Comparison of ENCODE assay signal across 8 cellular contexts in the genomic region with DNA sequence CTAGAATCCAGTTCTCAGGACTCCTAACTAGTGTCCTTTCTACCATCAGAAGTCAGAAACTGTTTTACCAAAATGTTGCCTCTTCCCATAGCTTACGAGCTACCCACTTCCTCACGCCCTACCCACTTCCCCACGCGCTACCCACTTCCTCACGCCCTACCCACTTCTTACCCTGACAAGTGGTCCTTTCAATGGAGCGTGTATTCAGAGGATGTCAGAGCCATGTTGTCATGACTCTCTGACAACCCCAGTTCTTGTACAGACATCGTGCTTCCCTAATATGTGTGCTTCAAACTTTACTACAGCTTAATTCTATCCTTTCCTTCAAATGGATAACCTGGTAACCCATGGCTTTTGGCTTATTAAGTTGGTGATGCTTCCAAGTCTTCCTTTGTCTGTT.
DNase-seq lines count a peak whose midpoint lies in the region; ATAC-seq lines count a peak whose summit lies in the region.

No MANE protein-coding gene starts in this region.

- H3K4me3 Mint-ChIP-seq in CD4-positive, CD25-positive, alpha-beta regulatory T cell, result peak overlapping the region in 2 of 4 donors; percentile 32 to 42
- peak overlapping the region; percentile 48 for H3K4me3 Mint-ChIP-seq in activated naive CD8-positive, alpha-beta T cell treated with anti-CD3 and anti-CD28 coated beads for 36 hours

- no peaks in the 10 kb centered on the region for H3K27me3 ChIP-seq in CD4-positive, CD25-positive, alpha-beta regulatory T cell (ENCODE audit: control insufficient read depth, insufficient read depth, low read length)

- peaks cover 0 to 3% (median 0%) of the 10 kb centered on the region in 7 donors for H3K9me3 Mint-ChIP-seq in CD4-positive, CD25-positive, alpha-beta regulatory T cell
- no peaks in the 10 kb centered on the region for H3K9me3 Mint-ChIP-seq in activated naive CD8-positive, alpha-beta T cell treated with anti-CD3 and anti-CD28 coated beads for 36 hours

- H3K4me1 Mint-ChIP-seq in CD4-positive, CD25-positive, alpha-beta regulatory T cell, result peaks cover 5 to 10% (median 7%) of the 10 kb centered on the region in 4 donors
- peaks cover 11% of the 10 kb centered on the region for H3K4me1 Mint-ChIP-seq in activated naive CD8-positive, alpha-beta T cell treated with anti-CD3 and anti-CD28 coated beads for 36 hours

- DNase-seq in CD4-positive, CD25-positive, alpha-beta regulatory T cell, result peak in 2 of 3 donors; percentile 1 to 33
- no peak for DNase-seq in activated naive CD8-positive, alpha-beta T cell treated with anti-CD3 and anti-CD28 coated beads for 36 hours
- no peak for DNase-seq in NCI-H187 treated with DMSO at 0.1 percent for 48 hours (lab: John Stamatoyannopoulos, UW)
- no peak for DNase-seq in GM19238 (ENCODE audit: insufficient read length, low spot score)
- DNase-seq in NCI-H1694 (lab: John Stamatoyannopoulos, UW), result no peak
- no peak for DNase-seq in activated CD4-positive, CD25-positive, alpha-beta regulatory T cell treated with anti-CD3 and anti-CD28 coated beads, Interleukin-2, amount 50 U/mL, for 72 hours

- H3K9me3 ChIP-seq in CD4-positive, CD25-positive, alpha-beta regulatory T cell (ENCODE audit: control insufficient read depth in 2 of 2, low read length in 2 of 2), result no peaks in the 10 kb centered on the region

- peaks cover 4% of the 10 kb centered on the region for H3K27me3 Mint-ChIP-seq in CD4-positive, CD25-positive, alpha-beta regulatory T cell
- H3K27me3 Mint-ChIP-seq in activated naive CD8-positive, alpha-beta T cell treated with anti-CD3 and anti-CD28 coated beads for 36 hours, result no peaks in the 10 kb centered on the region

- H3K27ac Mint-ChIP-seq in CD4-positive, CD25-positive, alpha-beta regulatory T cell, result peak overlapping the region in 2 of 3 donors; percentile 45 to 69
- no peak overlapping the region for H3K27ac Mint-ChIP-seq in activated naive CD8-positive, alpha-beta T cell treated with anti-CD3 and anti-CD28 coated beads for 36 hours

- H3K4me3 ChIP-seq in CD4-positive, CD25-positive, alpha-beta regulatory T cell (ENCODE audit: low read depth, low read length), result peak overlapping the region; percentile 47

- H3K4me1 ChIP-seq in CD4-positive, CD25-positive, alpha-beta regulatory T cell (ENCODE audit: control insufficient read depth, insufficient read depth, low read length, poor library complexity, severe bottlenecking), result no peaks in the 10 kb centered on the region

- no peak overlapping the region for H3K27ac ChIP-seq in CD4-positive, CD25-positive, alpha-beta regulatory T cell (ENCODE audit: insufficient read depth, low read length, poor library complexity, severe bottlenecking)

- no peaks in the 10 kb centered on the region for H3K36me3 Mint-ChIP-seq in CD4-positive, CD25-positive, alpha-beta regulatory T cell
- no peaks in the 10 kb centered on the region for H3K36me3 Mint-ChIP-seq in activated naive CD8-positive, alpha-beta T cell treated with anti-CD3 and anti-CD28 coated beads for 36 hours

- H3K36me3 ChIP-seq in CD4-positive, CD25-positive, alpha-beta regulatory T cell (ENCODE audit: control insufficient read depth, insufficient read depth, low read length), result no peaks in the 10 kb centered on the region

- peak; percentile 52 to 54 for ATAC-seq in CD4-positive, CD25-positive, alpha-beta regulatory T cell (ENCODE audit: low read depth in 2 of 2)
- ATAC-seq in GM19395 (IDR thresholded peaks at IDR 0.05; ENCODE audit: unreplicated experiment) (peak; percentile 40), HG03135 (IDR thresholded peaks at IDR 0.05; ENCODE audit: unreplicated experiment) (peak; percentile 32)

Comparison
In these comparisons a context has a peak if more than half of its experiments do, and no peak if none do; other contexts are left out.
1. DNase-seq: peak in CD4-positive, CD25-positive, alpha-beta regulatory T cell (2 of 3); none in activated naive CD8-positive, alpha-beta T cell treated with anti-CD3 and anti-CD28 coated beads for 36 hours (single experiment), NCI-H187 treated with DMSO at 0.1 percent for 48 hours (single experiment), GM19238 (single experiment), NCI-H1694 (single experiment) and activated CD4-positive, CD25-positive, alpha-beta regulatory T cell treated with anti-CD3 and anti-CD28 coated beads, Interleukin-2, amount 50 U/mL, for 72 hours (single experiment).
2. Peak in every context shown above with its lines, with median percentiles within 50 percentile points of each other: ATAC-seq.